ENCODE assay signal across 27 cellular contexts in the genomic region with DNA sequence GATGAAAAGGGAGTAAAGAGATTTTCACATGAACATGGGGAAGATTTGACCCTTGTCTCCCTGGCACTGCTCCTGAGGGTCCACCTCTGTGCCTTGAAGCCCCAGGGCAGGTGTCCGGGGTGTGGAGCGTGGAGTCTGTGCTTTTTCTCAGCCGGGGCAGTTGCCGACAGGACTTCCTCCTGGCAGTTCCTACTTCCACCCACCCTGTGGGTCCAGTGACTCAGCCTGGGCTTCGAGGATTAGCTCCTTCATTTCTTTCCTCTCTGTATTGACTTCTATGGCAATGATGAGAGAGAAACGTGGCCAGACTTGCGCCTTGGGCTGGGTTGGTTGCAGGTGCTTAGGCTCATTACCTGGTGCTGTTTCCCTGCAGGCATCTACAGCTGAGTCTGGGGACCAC. TPM values are rescaled to one million over a fixed set of nuclear protein-coding genes. Genes with fewer than 3 reads are reported as not detected.
A peak's percentile ranks its signal among the peaks of the same experiment; 100 is the strongest.
DNase-seq lines count a peak whose midpoint lies in the region; ATAC-seq, FAIRE-seq and TF ChIP-seq lines count a peak whose summit lies in the region.
"Had no signal": no experiment of that assay in that cellular context is flagged by ENCODE, and none has a peak within 500 bp of the region (broad histone marks: within the 10 kb centered on the region; RNA-seq: fewer than 3 reads in every experiment).

No MANE protein-coding gene starts in this region.

- FAIRE-seq in GM12892 (lab: Jason Lieb, UNC): peak; percentile 71
- FAIRE-seq: HTR-8/SVneo had no signal

- H3K4me3 ChIP-seq in neutrophil (ENCODE audit: low read depth in 1 of 2, low read length in 1 of 2) (peak overlapping the region in 1 of 2 experiments; percentile 10), Caco-2 (ENCODE audit: low read depth, low read length) (no peak overlapping the region)
- H3K4me3 ChIP-seq: cardiac muscle cell, lower lobe of right lung, PC-9, stomach, transverse colon had no signal

- H3K4me3 Mint-ChIP-seq in activated B cell treated with CpG ODN at 0.5 μM for 24 hours (peak overlapping the region; percentile 15), Caco-2 (ENCODE audit: unreplicated experiment) (no peak overlapping the region)
- no peak overlapping the region for H3K4me3 Mint-ChIP-seq in stimulated activated naive CD8-positive, alpha-beta T cell treated with anti-CD3 and anti-CD28 coated beads, Interleukin-15, amount 100 ng/mL, for 72 hours
- H3K4me3 Mint-ChIP-seq: activated CD4-positive, alpha-beta T cell treated with anti-CD3 and anti-CD28 coated beads, Interleukin-2, amount 10 ng/mL, durations not matched to agents 24 days and 14 days; activated T-cell treated with anti-CD3 and anti-CD28 coated beads, Interleukin-2, amount 50 U/mL, for 72 hours; neural crest cell had no signal

- intact Hi-C loops in activated B cell treated with CpG ODN at 0.5 μM for 24 hours (cut with micrococcal nuclease): no loop called here
- intact Hi-C loops in Caco-2 (cut with micrococcal nuclease; ENCODE audit: unreplicated experiment): no loop called here

- H3K36me3 ChIP-seq in neutrophil (peaks cover 50% of the 10 kb centered on the region), Caco-2 (ENCODE audit: control insufficient read depth, insufficient read depth, low read length) (no peaks in the 10 kb centered on the region)
- H3K36me3 ChIP-seq: cardiac muscle cell, transverse colon had no signal

- H3K4me1 Mint-ChIP-seq in activated B cell treated with CpG ODN at 0.5 μM for 24 hours (peaks cover 72% of the 10 kb centered on the region), Caco-2 (ENCODE audit: low read depth, unreplicated experiment) (no peaks in the 10 kb centered on the region)
- H3K4me1 Mint-ChIP-seq in stimulated activated naive CD8-positive, alpha-beta T cell treated with anti-CD3 and anti-CD28 coated beads, Interleukin-15, amount 100 ng/mL, for 72 hours: peaks cover 46% of the 10 kb centered on the region

- peak overlapping the region; percentile 80 for H3K27ac ChIP-seq in neutrophil
- H3K27ac ChIP-seq: cardiac muscle cell, lower lobe of right lung, PC-9 had no signal

- H3K9me3 Mint-ChIP-seq in activated B cell treated with CpG ODN at 0.5 μM for 24 hours: no peaks in the 10 kb centered on the region
- H3K9me3 Mint-ChIP-seq in stimulated activated naive CD8-positive, alpha-beta T cell treated with anti-CD3 and anti-CD28 coated beads, Interleukin-15, amount 100 ng/mL, for 72 hours: no peaks in the 10 kb centered on the region
- H3K9me3 Mint-ChIP-seq in Caco-2 (ENCODE audit: unreplicated experiment): no peaks in the 10 kb centered on the region
- H3K9me3 Mint-ChIP-seq: activated CD4-positive, alpha-beta T cell treated with anti-CD3 and anti-CD28 coated beads, Interleukin-2, amount 10 ng/mL, durations not matched to agents 24 days and 14 days; activated T-cell treated with anti-CD3 and anti-CD28 coated beads, Interleukin-2, amount 50 U/mL, for 72 hours had no signal

- no peaks in the 10 kb centered on the region for H3K27me3 ChIP-seq in neutrophil
- no peaks in the 10 kb centered on the region for H3K27me3 ChIP-seq in Caco-2 (replicated peaks; ENCODE audit: control insufficient read depth, insufficient read depth, low read length)
- H3K27me3 ChIP-seq: cardiac muscle cell, transverse colon had no signal

- H3K9me3 ChIP-seq in neutrophil: no peaks in the 10 kb centered on the region
- peaks cover 3% of the 10 kb centered on the region; the same call in 1 of the 2 replicates for H3K9me3 ChIP-seq in Caco-2
- H3K9me3 ChIP-seq: lower lobe of right lung, stomach, transverse colon had no signal

- DNase-seq in GM12892 (ENCODE audit: insufficient read length) (no peak), NOMO-1 (lab: John Stamatoyannopoulos, UW; ENCODE audit: unreplicated experiment in 2 of 2) (peak; percentile 26 to 50), activated B cell treated with CpG ODN at 0.5 μM for 24 hours (no peak), Caco-2 (no peak)
- DNase-seq in stimulated activated naive CD8-positive, alpha-beta T cell treated with anti-CD3 and anti-CD28 coated beads, Interleukin-15, amount 100 ng/mL, for 72 hours: no peak
- DNase-seq: activated CD4-positive, alpha-beta T cell treated with anti-CD3 and anti-CD28 coated beads, Interleukin-2, amount 10 ng/mL, durations not matched to agents 24 days and 14 days; activated naive CD4-positive, alpha-beta T cell treated with Interleukin-2 at 50 U/mL for 16 hours; activated T-cell treated with anti-CD3 and anti-CD28 coated beads, Interleukin-2, amount 50 U/mL, for 72 hours; amniotic stem cell; CD4-positive, alpha-beta memory T cell; DMS 273 treated with DMSO at 0.1 percent for 48 hours; GOT3; KG1; lower lobe of right lung; NCI-H1048; NCI-H187 treated with DMSO at 0.1 percent for 48 hours; PC-9; SHP77 treated with DMSO at 0.1 percent for 48 hours; stomach; transverse colon had no signal

- no TSS peak for BruUV-seq in Caco-2 (replicated peaks; lab: Mats Ljungman, UMichigan)

- TF ChIP-seq CTCF in activated B cell treated with CpG ODN at 0.5 μM for 24 hours (IDR thresholded peaks at IDR 0.05): no peak
- TF ChIP-seq CTCF in neutrophil (IDR thresholded peaks at IDR 0.05): no peak
- no peak for TF ChIP-seq CTCF in Caco-2 (IDR thresholded peaks at IDR 0.05; ENCODE audit: insufficient read depth in 1 of 2, low read depth in 1 of 2, low read length in 1 of 2, severe bottlenecking in 1 of 2, unreplicated experiment in 1 of 2)

- H3K4me1 ChIP-seq in neutrophil (ENCODE audit: control insufficient read depth in 1 of 2, insufficient read depth in 1 of 2, low read depth in 1 of 2, low read length in 1 of 2) (peaks cover 35% of the 10 kb centered on the region in 2 experiments), Caco-2 (no peaks in the 10 kb centered on the region)
- H3K4me1 ChIP-seq: transverse colon had no signal

- CTCF ChIA-PET in activated B cell treated with CpG ODN at 0.5 μM for 24 hours (lab: Charles Lee) (interaction anchor here (1.4 to 5.5 kb wide), 10 partner anchors 10 to 235 kb away, joined by 4 to 73 read pairs (median 16); a partner anchor contains a TSS), Caco-2 (lab: Charles Lee) (no interaction called here)

- H3K27me3 Mint-ChIP-seq in activated B cell treated with CpG ODN at 0.5 μM for 24 hours: no peaks in the 10 kb centered on the region
- H3K27me3 Mint-ChIP-seq in stimulated activated naive CD8-positive, alpha-beta T cell treated with anti-CD3 and anti-CD28 coated beads, Interleukin-15, amount 100 ng/mL, for 72 hours: no peaks in the 10 kb centered on the region
- H3K27me3 Mint-ChIP-seq in Caco-2 (ENCODE audit: insufficient read depth, unreplicated experiment): no peaks in the 10 kb centered on the region
- H3K27me3 Mint-ChIP-seq: activated CD4-positive, alpha-beta T cell treated with anti-CD3 and anti-CD28 coated beads, Interleukin-2, amount 10 ng/mL, durations not matched to agents 24 days and 14 days; CD4-positive, alpha-beta memory T cell had no signal

- ATAC-seq in activated B cell treated with CpG ODN at 0.5 μM for 24 hours (ENCODE audit: low read depth) (no peak), GM18873 (IDR thresholded peaks at IDR 0.05; ENCODE audit: low FRiP score, unreplicated experiment) (no peak), HG03565 (IDR thresholded peaks at IDR 0.05; ENCODE audit: unreplicated experiment) (no peak)
- ATAC-seq in stimulated activated naive CD8-positive, alpha-beta T cell treated with anti-CD3 and anti-CD28 coated beads, Interleukin-15, amount 100 ng/mL, for 72 hours: no peak
- ATAC-seq: activated T-cell treated with anti-CD3 and anti-CD28 coated beads, Interleukin-2, amount 50 U/mL, for 72 hours; sciatic nerve had no signal

- peaks cover 37% of the 10 kb centered on the region for H3K36me3 Mint-ChIP-seq in activated B cell treated with CpG ODN at 0.5 μM for 24 hours (ENCODE audit: low read depth)
- peaks cover 20% of the 10 kb centered on the region for H3K36me3 Mint-ChIP-seq in Caco-2 (ENCODE audit: insufficient read depth, unreplicated experiment)

- TF ChIP-seq POLR2A in GM12892 (IDR thresholded peaks at IDR 0.05; ENCODE audit: low read depth, low read length): no peak

- POLR2A ChIA-PET in activated B cell treated with CpG ODN at 0.5 μM for 24 hours (lab: Charles Lee): interaction anchor here (0.6 to 3.5 kb wide), 6 partner anchors 10 to 129 kb away, joined by 3 to 37 read pairs (median 6); a partner anchor contains a TSS
- POLR2A ChIA-PET in Caco-2 (lab: Charles Lee): no interaction called here

- H3K27ac Mint-ChIP-seq in activated B cell treated with CpG ODN at 0.5 μM for 24 hours (peak overlapping the region; percentile 85), Caco-2 (ENCODE audit: unreplicated experiment) (no peak overlapping the region)
- H3K27ac Mint-ChIP-seq in stimulated activated naive CD8-positive, alpha-beta T cell treated with anti-CD3 and anti-CD28 coated beads, Interleukin-15, amount 100 ng/mL, for 72 hours: peak overlapping the region in 1 of 2 donors; percentile 27
- H3K27ac Mint-ChIP-seq: activated CD4-positive, alpha-beta T cell treated with anti-CD3 and anti-CD28 coated beads, Interleukin-2, amount 10 ng/mL, durations not matched to agents 24 days and 14 days; activated T-cell treated with anti-CD3 and anti-CD28 coated beads, Interleukin-2, amount 50 U/mL, for 72 hours had no signal

RNA-seq across cellular contexts. Expression of a gene that starts 35.9 kb away (rescaled TPM):
- 0.74 TPM for polyA plus RNA-seq in GM12892 (2012; ENCODE audit: missing spikeins)
- 3.4 and 4.7 TPM in 2 replicates for total RNA-seq in activated B cell treated with CpG ODN at 0.5 μM for 24 hours
- total RNA-seq in Caco-2 (2022): 10.0 and 11.1 TPM in 2 replicates
- total RNA-seq: activated CD4-positive, alpha-beta T cell treated with anti-CD3 and anti-CD28 coated beads, Interleukin-2, amount 10 ng/mL, durations not matched to agents 24 days and 14 days had no signal
- polyA plus RNA-seq: CD4-positive, alpha-beta memory T cell had no signal

Comparison
In these comparisons a context has a peak if more than half of its experiments do, and no peak if none do; other contexts are left out.
1. DNase-seq: peak in NOMO-1 (2 of 2); none in GM12892 (single experiment), activated B cell treated with CpG ODN at 0.5 μM for 24 hours (single experiment), stimulated activated naive CD8-positive, alpha-beta T cell treated with anti-CD3 and anti-CD28 coated beads, Interleukin-15, amount 100 ng/mL, for 72 hours (0 of 2) and Caco-2 (0 of 2).